In the genomic region with DNA sequence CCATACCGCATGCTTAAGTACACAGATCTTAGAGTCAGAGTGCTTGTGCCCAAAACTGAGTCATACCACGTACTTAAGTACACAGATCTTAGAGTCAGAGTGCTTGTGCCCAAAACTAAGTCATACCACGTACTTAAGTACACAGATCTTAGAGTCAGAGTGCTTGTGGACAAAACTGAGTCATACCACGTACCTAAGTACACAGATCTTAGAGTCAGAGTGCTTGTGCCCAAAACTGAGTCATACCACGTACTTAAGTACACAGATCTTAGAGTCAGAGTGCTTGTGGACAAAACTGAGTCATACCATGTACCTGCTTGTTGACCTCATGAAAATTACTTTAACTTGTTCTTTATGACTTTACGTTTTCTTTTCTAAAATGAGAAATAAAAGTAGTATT, we compare ENCODE assay signal across 7 cellular contexts.
A peak's percentile ranks its signal among the peaks of the same experiment; 100 is the strongest.
DNase-seq lines count a peak whose midpoint lies in the region; ATAC-seq, FAIRE-seq and TF ChIP-seq lines count a peak whose summit lies in the region.
"Not testable (repeated sequence)": the region's sequence is repeated elsewhere in the genome, so short reads cannot be mapped to it uniquely, and the experiment has no call there.

No MANE protein-coding gene starts in this region.

- not testable (repeated sequence) for ATAC-seq in HepG2

- H3K9ac ChIP-seq in HepG2 (ENCODE audit: insufficient read depth, low read depth, low read length), result not testable (repeated sequence)

- intact Hi-C loops in MCF 10A (cut with micrococcal nuclease); HepG2 (cut with micrococcal nuclease; ENCODE audit: unreplicated experiment): not testable (repeated sequence)

- H3K27me3 ChIP-seq in HepG2 (ENCODE audit: control insufficient read depth in 1 of 2, insufficient read depth in 2 of 2, low read length in 2 of 2), result not testable (repeated sequence)

- TF ChIP-seq POLR2A in GM12891 (IDR thresholded peaks at IDR 0.05; ENCODE audit: low read depth, low read length); HepG2 (IDR thresholded peaks at IDR 0.05; ENCODE audit: insufficient read depth in 1 of 2, low read depth in 2 of 2, low read length in 2 of 2): not testable (repeated sequence)

- not testable (repeated sequence) for TF ChIP-seq RAD21 in HepG2 (CRISPR knock-in tag; IDR thresholded peaks at IDR 0.05)

- whole genome bisulfite sequencing in HepG2 (ENCODE audit: low lambda C conversion rate), result under 1% methylated on average over 6 of the region's 6 CpGs

- H3K36me3 ChIP-seq in HepG2 (replicated peaks in 1 of 2; ENCODE audit: control insufficient read depth in 1 of 2, insufficient read depth in 2 of 2, low read length in 2 of 2), result not testable (repeated sequence)

- not testable (repeated sequence) for H2AFZ ChIP-seq in HepG2 (ENCODE audit: low read length)

- H3K4me3 ChIP-seq in HepG2 (replicated peaks in 1 of 3; ENCODE audit: insufficient read depth in 1 of 3, low read depth in 2 of 3, low read length in 3 of 3), result not testable (repeated sequence)

- not testable (repeated sequence) for H3K4me1 ChIP-seq in HepG2 (ENCODE audit: insufficient read depth, low read length)

- not testable (repeated sequence) for H3K4me3 Mint-ChIP-seq in MCF 10A (ENCODE audit: unreplicated experiment)

- CTCF ChIA-PET in MCF 10A (lab: Yijun Ruan, JAX), result interaction anchor here (0.6 kb wide), 1 partner anchor 147 kb away, joined by 5 read pairs; no protein-coding TSS in a partner anchor
- CTCF ChIA-PET in HepG2 (lab: Yijun Ruan, JAX; ENCODE audit: low intra/inter-chr PET ratio, low total read pairs), result not testable (repeated sequence)

- FAIRE-seq in GM12891 (lab: Jason Lieb, UNC) (peak; percentile 80), RCC 7860 (lab: Jason Lieb, UNC) (peak; percentile 57)
- not testable (repeated sequence) for FAIRE-seq in HepG2 (lab: Jason Lieb, UNC)

- not testable (repeated sequence) for H4K20me1 ChIP-seq in HepG2 (ENCODE audit: insufficient read depth, low read length)

- H3K27me3 Mint-ChIP-seq in MCF 10A (ENCODE audit: insufficient read depth, unreplicated experiment), result not testable (repeated sequence)

- peaks cover 20% of the 10 kb centered on the region for H3K9me3 Mint-ChIP-seq in MCF 10A (ENCODE audit: unreplicated experiment)

- not testable (repeated sequence) for H3K9me3 ChIP-seq in HepG2 (ENCODE audit: low read length)

- H3K36me3 Mint-ChIP-seq in MCF 10A (ENCODE audit: insufficient read depth, unreplicated experiment), result not testable (repeated sequence)

- peak overlapping the region; percentile 17 for H3K27ac ChIP-seq in epithelial cell of prostate
- H3K27ac ChIP-seq in HepG2 (ENCODE audit: extremely low read length, insufficient read depth, low read length), result not testable (repeated sequence)

- TF ChIP-seq EP300 in HepG2 (IDR thresholded peaks at IDR 0.05; ENCODE audit: low read depth in 2 of 2, low read length in 2 of 2); HepG2 (CRISPR knock-in tag; IDR thresholded peaks at IDR 0.05; ENCODE audit: borderline replicate concordance): not testable (repeated sequence)

- DNase-seq in DMS53 (lab: John Stamatoyannopoulos, UW) (peak; percentile 83), NCI-H460 (ENCODE audit: extremely low read depth, low read depth) (peak; percentile 30), RCC 7860 (ENCODE audit: low spot score) (peak; percentile 29), MCF 10A (ENCODE audit: unreplicated experiment) (peak; percentile 14), epithelial cell of prostate (ENCODE audit: low read depth, low spot score) (peak; percentile 79), HepG2 (ENCODE audit: low spot score) (peak; percentile 6)
- DNase-seq in GM12891 (ENCODE audit: insufficient read length, low spot score), result not testable (repeated sequence)

- BruUV-seq in MCF 10A (replicated peaks; lab: Mats Ljungman, UMichigan); HepG2 (replicated peaks; lab: Mats Ljungman, UMichigan): not testable (repeated sequence)

- not testable (repeated sequence) for H3K27ac Mint-ChIP-seq in MCF 10A (ENCODE audit: low read depth, unreplicated experiment)

- POLR2A ChIA-PET in MCF 10A (lab: Yijun Ruan, JAX), result interaction anchor here (0.5 to 0.8 kb wide), 2 partner anchors 12 to 230 kb away, joined by 3 read pairs; no protein-coding TSS in a partner anchor
- POLR2A ChIA-PET in HepG2 (lab: Yijun Ruan, JAX), result not testable (repeated sequence)

- not testable (repeated sequence) for H3K4me1 Mint-ChIP-seq in MCF 10A (ENCODE audit: insufficient read depth, unreplicated experiment)

- in situ Hi-C loops in HepG2 (cut with HindIII; ENCODE audit: extremely low pct_ligation_motif_present, low pct_unique_long_range_greater_than_20kb), result not testable (repeated sequence)

- not testable (repeated sequence) for TF ChIP-seq CTCF in MCF 10A (IDR thresholded peaks at IDR 0.05; ENCODE audit: unreplicated experiment); HepG2 (CRISPR knock-in tag; IDR thresholded peaks at IDR 0.05)

- not testable (repeated sequence) for H3K79me2 ChIP-seq in HepG2 (ENCODE audit: insufficient read depth, low read length)

- H3K4me2 ChIP-seq in HepG2 (ENCODE audit: low read depth, low read length), result not testable (repeated sequence)

TF ChIP-seq in HepG2, 621 proteins besides CTCF, POLR2A, EP300 and RAD21:
- peak; percentile 96; the same call in 1 of the 2 replicates for TF ChIP-seq ZNF446 (CRISPR knock-in tag; IDR thresholded peaks at IDR 0.05)
- TF ChIP-seq FOXA1 (IDR thresholded peaks at IDR 0.05), result 0 out of 2 replicates have a peak, but pooled peaks have one; percentile 18
- not testable (repeated sequence) for TF ChIP-seq FOXA1, CREB1 (CRISPR knock-in tag; IDR thresholded peaks at IDR 0.05)
- peak; percentile 80; the same call in 1 of the 2 replicates for TF ChIP-seq ZSCAN9 (CRISPR knock-in tag; IDR thresholded peaks at IDR 0.05; ENCODE audit: borderline replicate concordance)
- TF ChIP-seq ZSCAN21 (CRISPR knock-in tag; IDR thresholded peaks at IDR 0.05; ENCODE audit: borderline replicate concordance), result peak; percentile 100
- TF ChIP-seq CREB1 (IDR thresholded peaks at IDR 0.05), result 0 out of 2 replicates have a peak, but pooled peaks have one; percentile 5
- peak; percentile 57 for TF ChIP-seq FOSL2 (CRISPR knock-in tag; IDR thresholded peaks at IDR 0.05)
